In genomic region chr2:72915076-72915906, GRCh38 we compare ENCODE assay signal across 8 cellular contexts. TPM values are rescaled to one million over a fixed set of nuclear protein-coding genes. Genes with fewer than 3 reads are reported as not detected.
DNase-seq lines count a peak whose midpoint lies in the region; ATAC-seq and TF ChIP-seq lines count a peak whose summit lies in the region.

No MANE protein-coding gene starts in this region.

- no peak for ATAC-seq in lung (ENCODE audit: insufficient read depth, low FRiP score)
- no peak for ATAC-seq in GM21515 (IDR thresholded peaks at IDR 0.05; ENCODE audit: unreplicated experiment)

- H3K9me3 ChIP-seq in lung (ENCODE audit: control insufficient read depth in 2 of 2, insufficient read depth in 1 of 2, low read length in 1 of 2): peaks cover 0 to 6% of the 10 kb centered on the region in 2 donors

- WGBS in lung, 2 donors: 4 to 6% methylated on average over 32 to 33 of the region's 33 CpGs

- H3K4me3 Mint-ChIP-seq in activated naive CD4-positive, alpha-beta T cell treated with anti-CD3 and anti-CD28 coated beads, Interleukin-2, amount 10 ng/mL, durations not matched to agents 7 days and 5 days: no peak overlapping the region
- H3K4me3 Mint-ChIP-seq in activated naive CD8-positive, alpha-beta T cell treated with anti-CD3 and anti-CD28 coated beads for 36 hours: peak overlapping the region; percentile 57
- peak overlapping the region; percentile 76 for H3K4me3 Mint-ChIP-seq in type B pancreatic cell

- H3K36me3 ChIP-seq in lung (ENCODE audit: control insufficient read depth in 2 of 2, insufficient read depth in 2 of 2, low read length in 2 of 2): no peaks in the 10 kb centered on the region

- H3K4me1 Mint-ChIP-seq in activated naive CD4-positive, alpha-beta T cell treated with anti-CD3 and anti-CD28 coated beads, Interleukin-2, amount 10 ng/mL, durations not matched to agents 7 days and 5 days: peaks cover 25% of the 10 kb centered on the region
- H3K4me1 Mint-ChIP-seq in activated naive CD8-positive, alpha-beta T cell treated with anti-CD3 and anti-CD28 coated beads for 36 hours: peaks cover 26% of the 10 kb centered on the region
- peaks cover 5% of the 10 kb centered on the region for H3K4me1 Mint-ChIP-seq in type B pancreatic cell (ENCODE audit: unreplicated experiment)

- peaks cover 95% of the 10 kb centered on the region for H3K27me3 Mint-ChIP-seq in activated naive CD4-positive, alpha-beta T cell treated with anti-CD3 and anti-CD28 coated beads, Interleukin-2, amount 10 ng/mL, durations not matched to agents 7 days and 5 days
- peaks cover 82% of the 10 kb centered on the region for H3K27me3 Mint-ChIP-seq in activated naive CD8-positive, alpha-beta T cell treated with anti-CD3 and anti-CD28 coated beads for 36 hours
- H3K27me3 Mint-ChIP-seq in type B pancreatic cell: peaks cover 86% of the 10 kb centered on the region

- TF ChIP-seq CTCF in lung (IDR thresholded peaks at IDR 0.05; ENCODE audit: control extremely low read depth, extremely low read depth): no peak
- TF ChIP-seq CTCF in type B pancreatic cell (conservative IDR thresholded peaks at IDR 0.05): no peak

- no peaks in the 10 kb centered on the region for H3K9me3 Mint-ChIP-seq in activated naive CD4-positive, alpha-beta T cell treated with anti-CD3 and anti-CD28 coated beads, Interleukin-2, amount 10 ng/mL, durations not matched to agents 7 days and 5 days
- H3K9me3 Mint-ChIP-seq in activated naive CD8-positive, alpha-beta T cell treated with anti-CD3 and anti-CD28 coated beads for 36 hours: no peaks in the 10 kb centered on the region
- H3K9me3 Mint-ChIP-seq in type B pancreatic cell: no peaks in the 10 kb centered on the region

- peak; percentile 16 for DNase-seq in activated naive CD4-positive, alpha-beta T cell treated with anti-CD3 and anti-CD28 coated beads, Interleukin-2, amount 10 ng/mL, durations not matched to agents 7 days and 5 days
- no peak for DNase-seq in activated naive CD4-positive, alpha-beta T cell treated with anti-CD3 and anti-CD28 coated beads, Interleukin-2, amount 50 U/mL, for 16 hours
- DNase-seq in activated naive CD8-positive, alpha-beta T cell treated with anti-CD3 and anti-CD28 coated beads for 36 hours: no peak
- no peak for DNase-seq in lung (ENCODE audit: low spot score)
- peak; percentile 50 for DNase-seq in type B pancreatic cell (ENCODE audit: extremely low spot score, unreplicated experiment)
- no peak for DNase-seq in D341Med (ENCODE audit: low spot score)
- DNase-seq in AG08395 (ENCODE audit: low spot score): no peak

- H3K27ac ChIP-seq in lung (ENCODE audit: low read depth in 1 of 2, low read length in 1 of 2): no peak overlapping the region

- H3K27me3 ChIP-seq in lung (ENCODE audit: control insufficient read depth, insufficient read depth): peaks cover 7% of the 10 kb centered on the region

- CTCF ChIA-PET in activated naive CD4-positive, alpha-beta T cell treated with anti-CD3 and anti-CD28 coated beads, Interleukin-2, amount 10 ng/mL, durations not matched to agents 7 days and 5 days (lab: Charles Lee): interaction anchor here (1.7 kb wide), 1 partner anchor 11 kb away, joined by 8 read pairs; no protein-coding TSS in a partner anchor

- peak overlapping the region; percentile 70 for H3K27ac Mint-ChIP-seq in activated naive CD4-positive, alpha-beta T cell treated with anti-CD3 and anti-CD28 coated beads, Interleukin-2, amount 10 ng/mL, durations not matched to agents 7 days and 5 days
- H3K27ac Mint-ChIP-seq in activated naive CD8-positive, alpha-beta T cell treated with anti-CD3 and anti-CD28 coated beads for 36 hours: no peak overlapping the region
- peak overlapping the region; percentile 11 for H3K27ac Mint-ChIP-seq in type B pancreatic cell

- H3K4me1 ChIP-seq in lung (ENCODE audit: control insufficient read depth in 2 of 2, insufficient read depth in 2 of 2, low read length in 2 of 2): peaks cover 3 to 23% of the 10 kb centered on the region in 2 donors

- no peaks in the 10 kb centered on the region for H3K36me3 Mint-ChIP-seq in activated naive CD4-positive, alpha-beta T cell treated with anti-CD3 and anti-CD28 coated beads, Interleukin-2, amount 10 ng/mL, durations not matched to agents 7 days and 5 days
- H3K36me3 Mint-ChIP-seq in activated naive CD8-positive, alpha-beta T cell treated with anti-CD3 and anti-CD28 coated beads for 36 hours: no peaks in the 10 kb centered on the region
- H3K36me3 Mint-ChIP-seq in type B pancreatic cell: no peaks in the 10 kb centered on the region

- H3K4me3 ChIP-seq in lung: peak overlapping the region; percentile 7

RNA-seq across cellular contexts. Expression of gene EMX1, which starts 2.0 kb away (rescaled TPM):
- total RNA-seq in activated naive CD8-positive, alpha-beta T cell treated with anti-CD3 and anti-CD28 coated beads for 36 hours: not detected
- total RNA-seq in lung (under 1 TPM in 1 of 2 donors, not detected in 1; 0.12 TPM), type B pancreatic cell (ENCODE audit: low replicate concordance) (0.71 and 0.97 TPM in 2 replicates)
- polyA plus RNA-seq in lung: under 1 TPM in 1 of 2 donors, not detected in 1; 0.02 TPM

RNA-seq across cellular contexts. Expression of gene SPR, which starts 28.1 kb away (rescaled TPM):
- total RNA-seq in activated naive CD8-positive, alpha-beta T cell treated with anti-CD3 and anti-CD28 coated beads for 36 hours: 10 to 100 TPM; 13.9 TPM
- 10 to 100 TPM; 11.1 to 38.0 TPM for total RNA-seq in lung
- 10 to 100 TPM; 31.6 to 32.2 TPM for polyA plus RNA-seq in lung
- 12.4 and 16.0 TPM in 2 replicates for total RNA-seq in type B pancreatic cell (ENCODE audit: low replicate concordance)

Comparison
In these comparisons a context has a peak if more than half of its experiments do, and no peak if none do; other contexts are left out.
1. DNase-seq: peak in activated naive CD4-positive, alpha-beta T cell treated with anti-CD3 and anti-CD28 coated beads, Interleukin-2, amount 10 ng/mL, durations not matched to agents 7 days and 5 days (single experiment) and type B pancreatic cell (single experiment); none in activated naive CD4-positive, alpha-beta T cell treated with anti-CD3 and anti-CD28 coated beads, Interleukin-2, amount 50 U/mL, for 16 hours (single experiment), activated naive CD8-positive, alpha-beta T cell treated with anti-CD3 and anti-CD28 coated beads for 36 hours (single experiment), lung (single experiment), D341Med (single experiment) and AG08395 (single experiment).